In the genomic region with DNA sequence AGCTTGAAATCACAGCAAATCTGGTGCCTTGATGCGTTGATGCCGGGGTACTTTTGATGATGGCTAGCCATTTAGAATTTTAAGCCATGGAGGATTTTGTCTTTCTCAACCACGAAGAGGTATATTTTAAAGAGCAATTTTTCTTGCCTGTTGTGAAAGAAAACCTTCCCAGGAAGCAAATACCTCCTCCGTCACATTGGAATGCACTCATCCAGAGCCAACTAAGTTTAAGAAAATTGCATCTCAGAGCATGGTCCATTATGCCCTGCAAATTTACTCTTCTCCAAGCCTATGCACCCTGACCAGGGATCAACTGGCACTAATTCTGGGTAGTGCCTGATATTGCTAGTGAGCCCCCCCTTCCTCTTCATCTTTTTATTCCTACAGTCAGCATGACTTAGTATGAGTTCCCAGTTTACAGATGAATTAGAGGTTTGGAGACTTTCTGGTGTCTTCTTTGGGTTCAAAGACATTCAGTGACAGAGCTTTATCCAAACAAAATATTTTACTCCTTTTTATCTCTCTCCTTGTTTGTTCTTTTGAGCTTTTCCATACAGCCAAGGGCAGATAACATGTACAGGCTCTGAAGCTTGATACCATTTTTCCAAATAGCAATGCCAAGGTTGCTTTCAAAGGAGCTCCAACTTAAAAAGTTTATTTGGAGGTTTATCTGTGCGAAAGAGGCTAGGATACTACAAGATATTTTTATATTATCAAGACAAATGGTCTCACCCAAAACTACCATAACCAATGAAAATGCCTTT, we compare ENCODE assay signal across 1 cellular context.
TF ChIP-seq lines count a peak whose summit lies in the region.

No MANE protein-coding gene starts in this region.

TF ChIP-seq in endothelial cell of umbilical vein, 7 proteins besides CTCF, POLR2A, EP300 and RAD21:
- TF ChIP-seq EZH2 (IDR thresholded peaks at IDR 0.05; ENCODE audit: borderline replicate concordance, low read depth, low read length, severe bottlenecking) (no peak), GATA2 (IDR thresholded peaks at IDR 0.05; ENCODE audit: insufficient read depth, insufficient read length, low read depth, low read length) (no peak), POLR2AphosphoS5 (IDR thresholded peaks at IDR 0.05; ENCODE audit: insufficient read depth, low read depth, low read length) (no peak), FOS (IDR thresholded peaks at IDR 0.05; ENCODE audit: borderline replicate concordance, insufficient read depth, low read length) (no peak), JUN (IDR thresholded peaks at IDR 0.05; ENCODE audit: borderline replicate concordance, insufficient read depth, insufficient read length, low read depth) (no peak), MYC (IDR thresholded peaks at IDR 0.05; ENCODE audit: low read depth, low read length) (no peak)
- TF ChIP-seq, protein P1, sequence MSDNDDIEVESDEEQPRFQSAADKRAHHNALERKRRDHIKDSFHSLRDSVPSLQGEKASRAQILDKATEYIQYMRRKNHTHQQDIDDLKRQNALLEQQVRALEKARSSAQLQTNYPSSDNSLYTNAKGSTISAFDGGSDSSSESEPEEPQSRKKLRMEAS (IDR thresholded peaks at IDR 0.05; ENCODE audit: insufficient read depth, insufficient read length), result no peak
